In the genomic region with DNA sequence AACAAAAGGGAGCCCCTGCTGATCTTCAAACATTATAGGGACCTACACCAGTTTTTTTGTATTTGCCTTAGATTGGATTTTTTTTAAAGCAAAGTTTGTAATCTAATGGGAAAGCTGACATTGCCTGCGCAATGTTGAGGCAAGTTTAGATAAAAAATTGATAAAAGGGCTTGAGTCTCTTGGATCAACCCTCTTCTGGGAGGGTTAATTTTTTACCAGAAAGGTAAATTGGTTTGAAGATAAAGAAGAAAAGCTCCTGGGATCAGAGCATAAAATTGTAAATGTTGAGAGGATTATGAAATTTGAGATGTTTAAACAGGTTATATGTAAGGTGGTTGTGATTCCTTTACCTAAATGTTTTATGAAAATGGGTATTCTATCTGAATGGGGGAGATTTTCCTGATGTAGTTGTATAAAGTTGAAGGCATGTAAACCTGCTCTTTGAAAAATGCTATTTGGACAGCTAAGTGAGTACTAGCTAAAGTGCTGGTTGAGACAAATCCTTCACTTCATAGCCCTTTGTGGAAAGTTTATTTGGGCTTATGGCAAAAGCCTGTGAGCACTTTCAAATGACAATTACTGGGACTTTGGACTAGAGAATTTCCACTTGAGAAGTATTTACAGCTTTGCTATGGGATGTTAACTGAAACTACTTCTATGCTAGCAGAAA, we compare ENCODE assay signal across 19 cellular contexts. TPM values are rescaled to one million over a fixed set of nuclear protein-coding genes. Genes with fewer than 3 reads are reported as not detected.
DNase-seq lines count a peak whose midpoint lies in the region; ATAC-seq, FAIRE-seq and TF ChIP-seq lines count a peak whose summit lies in the region.
"Had no signal": no experiment of that assay in that cellular context is flagged by ENCODE, and none has a peak within 500 bp of the region (broad histone marks: within the 10 kb centered on the region; RNA-seq: fewer than 3 reads in every experiment).

No MANE protein-coding gene starts in this region.

- BruUV-seq in K562 (replicated peaks; lab: Mats Ljungman, UMichigan), result no TSS peak

- H4K20me1 ChIP-seq in K562 (replicated peaks; ENCODE audit: control insufficient read depth, insufficient read depth, low read length), result no peaks in the 10 kb centered on the region

- TF ChIP-seq EP300 in K562 (IDR thresholded peaks at IDR 0.05; ENCODE audit: low read length), result no peak

- DNase-seq in K562 (ENCODE audit: extremely low read depth in 1 of 4, low spot score in 3 of 4), result no peak
- no peak for DNase-seq in thyroid gland
- DNase-seq in Ammon's horn (ENCODE audit: low spot score), result no peak
- DNase-seq in T-helper 9 cell, result no peak
- no peak for DNase-seq in AML-193 (lab: John Stamatoyannopoulos, UW)
- no peak for DNase-seq in stimulated activated CD4-positive, alpha-beta T cell treated with anti-CD3 and anti-CD28 coated beads, Interleukin-2, amount 100 ng/mL, for 24 hours
- DNase-seq: COR-L47, DND-41, GDM1, GM23248, NCI-H1048, NCI-H1694, NCI-H446, NCI-H774 had no signal

- no peak overlapping the region for H3K4me2 ChIP-seq in K562 (ENCODE audit: insufficient read depth, low read length)

- no peak for FAIRE-seq in K562 (lab: Jason Lieb, UNC)
- FAIRE-seq: GM19239 had no signal

- CTCF ChIA-PET in K562 (lab: Yijun Ruan, JAX; ENCODE audit: low intra/inter-chr PET ratio), result no interaction called here

- H3K27me3 ChIP-seq in HUES48 (ENCODE audit: control insufficient read depth, insufficient read depth, low read length) (no peaks in the 10 kb centered on the region), K562 (ENCODE audit: control insufficient read depth in 2 of 2, insufficient read depth in 2 of 2, low read length in 2 of 2) (no peaks in the 10 kb centered on the region), liver (ENCODE audit: control insufficient read depth in 4 of 4, insufficient read depth in 4 of 4, low read length in 3 of 4) (no peaks in the 10 kb centered on the region), thyroid gland (no peaks in the 10 kb centered on the region)

- no peak for ATAC-seq in K562

- H3K27ac ChIP-seq in HUES48 (ENCODE audit: low read depth, low read length) (peak overlapping the region; percentile 40), K562 (ENCODE audit: extremely low read depth, low read depth, low read length) (no peak overlapping the region), liver (ENCODE audit: low read depth in 1 of 2, low read length in 2 of 2) (peak overlapping the region; percentile 64 to 72), thyroid gland (peak overlapping the region in 2 of 3 donors; percentile 10 to 24)
- H3K27ac ChIP-seq: C4-2B, GM23248 had no signal

- in situ Hi-C loops in K562 (cut with MboI), result no loop called here

- no peaks in the 10 kb centered on the region for H3K4me1 ChIP-seq in HUES48 (ENCODE audit: control insufficient read depth, insufficient read depth, low read length)
- H3K4me1 ChIP-seq in K562 (replicated peaks in 1 of 2; ENCODE audit: control insufficient read depth in 2 of 2, insufficient read depth in 2 of 2, low read length in 2 of 2), result no peaks in the 10 kb centered on the region
- H3K4me1 ChIP-seq in liver (ENCODE audit: control insufficient read depth in 4 of 4, insufficient read depth in 4 of 4, low read length in 3 of 4), result peaks cover 3 to 36% (median 18%) of the 10 kb centered on the region in 4 donors
- H3K4me1 ChIP-seq in thyroid gland, result peaks cover 5 to 7% of the 10 kb centered on the region in 2 donors

- intact Hi-C loops in K562 (cut with micrococcal nuclease) (no loop called here), thyroid gland (cut with DNase I) (no loop called here)

- peak overlapping the region; percentile 59 for H2AFZ ChIP-seq in K562 (ENCODE audit: low read depth, low read length)
- H2AFZ ChIP-seq: GM23248 had no signal

- H3K36me3 ChIP-seq in HUES48 (ENCODE audit: control insufficient read depth, insufficient read depth, low read length), result no peaks in the 10 kb centered on the region
- no peaks in the 10 kb centered on the region for H3K36me3 ChIP-seq in K562 (ENCODE audit: control insufficient read depth, insufficient read depth, low read length)
- H3K36me3 ChIP-seq in liver (ENCODE audit: control insufficient read depth in 4 of 4, insufficient read depth in 3 of 4, low read depth in 1 of 4, low read length in 3 of 4), result no peaks in the 10 kb centered on the region
- no peaks in the 10 kb centered on the region for H3K36me3 ChIP-seq in thyroid gland

- TF ChIP-seq CTCF in K562 (IDR thresholded peaks at IDR 0.05 in 2 of 3, conservative IDR thresholded peaks at IDR 0.05 in 1 of 3; ENCODE audit: insufficient read depth in 2 of 3, low read depth in 1 of 3, low read length in 3 of 3), result no peak
- no peak for TF ChIP-seq CTCF in liver (IDR thresholded peaks at IDR 0.05; ENCODE audit: low read depth, low read length, missing input control)
- no peak for TF ChIP-seq CTCF in thyroid gland (IDR thresholded peaks at IDR 0.05)

- H3K9me3 ChIP-seq in HUES48 (ENCODE audit: control insufficient read depth, insufficient read depth, low read length) (no peaks in the 10 kb centered on the region; the same call in 1 of the 2 replicates), K562 (replicated peaks; ENCODE audit: control insufficient read depth, insufficient read depth, low read depth, low read length) (no peaks in the 10 kb centered on the region; the same call in 1 of the 2 replicates), liver (ENCODE audit: control insufficient read depth in 4 of 4, low read length in 3 of 4) (no peaks in the 10 kb centered on the region), thyroid gland (no peaks in the 10 kb centered on the region)

- POLR2A ChIA-PET in K562 (lab: Yijun Ruan, JAX), result no interaction called here

- no peaks in the 10 kb centered on the region for H3K79me2 ChIP-seq in K562 (ENCODE audit: control insufficient read depth, insufficient read depth, low read length)

- H3K9ac ChIP-seq in HUES48 (ENCODE audit: low read depth, low read length), result no peak overlapping the region
- H3K9ac ChIP-seq in K562 (ENCODE audit: insufficient read depth in 1 of 2, low read depth in 2 of 2, low read length in 2 of 2), result no peak overlapping the region
- H3K9ac ChIP-seq in liver (ENCODE audit: low read depth in 1 of 2, low read length in 2 of 2), result peak overlapping the region in 1 of 2 donors; percentile 66
- H3K9ac ChIP-seq: GM23248 had no signal

- no peaks in the 10 kb centered on the region for H3K9me1 ChIP-seq in K562 (ENCODE audit: control insufficient read depth, insufficient read depth, low read length)

- TF ChIP-seq RAD21 in K562 (CRISPR knock-in tag; conservative IDR thresholded peaks at IDR 0.05 in 1 of 2, IDR thresholded peaks at IDR 0.05 in 1 of 2) (no peak), liver (IDR thresholded peaks at IDR 0.05) (peak; percentile 24 to 40)

- TF ChIP-seq POLR2A in K562 (conservative IDR thresholded peaks at IDR 0.05) (no peak), thyroid gland (IDR thresholded peaks at IDR 0.05) (no peak)

- H3K4me3 ChIP-seq in HUES48 (ENCODE audit: low read depth, low read length) (no peak overlapping the region), K562 (no peak overlapping the region), liver (ENCODE audit: low read depth in 1 of 3, low read length in 3 of 3) (peak overlapping the region in 2 of 3 donors; percentile 14 to 31), thyroid gland (replicated peaks in 1 of 3) (no peak overlapping the region)
- H3K4me3 ChIP-seq: GM23248 had no signal

- WGBS in K562 (ENCODE audit: insufficient coverage, low coverage, missing lambda C conversion rate), result 25% methylated on average over 1 of the region's 1 CpG
- WGBS in liver, result 27% methylated on average over 1 of the region's 1 CpG
- WGBS in thyroid gland, 2 donors, result 85 to 87% methylated on average over 1 of the region's 1 CpG

TF ChIP-seq in K562, 482 proteins besides CTCF, POLR2A, EP300 and RAD21 (continues in another document):
- no peak for TF ChIP-seq MTF1 (CRISPR knock-in tag; IDR thresholded peaks at IDR 0.05; ENCODE audit: borderline replicate concordance)

TF ChIP-seq in liver, 16 proteins besides CTCF, POLR2A, EP300 and RAD21:
- TF ChIP-seq YY1 (IDR thresholded peaks at IDR 0.05) (peak; percentile 58), GABPA (IDR thresholded peaks at IDR 0.05 in 1 of 2, conservative IDR thresholded peaks at IDR 0.05 in 1 of 2) (no peak), JUND (IDR thresholded peaks at IDR 0.05) (peak in 1 of 2 donors; percentile 48), HNF4A (conservative IDR thresholded peaks at IDR 0.05) (peak; percentile 48 to 56), FOXA2 (IDR thresholded peaks at IDR 0.05) (no peak), TAF1 (conservative IDR thresholded peaks at IDR 0.05) (no peak), SP1 (IDR thresholded peaks at IDR 0.05) (peak; percentile 42), RXRA (IDR thresholded peaks at IDR 0.05) (peak in 1 of 2 donors; percentile 42)

RNA-seq across cellular contexts. Expression of a gene that starts 56.1 kb away (rescaled TPM):
- not detected in 2 replicates for total RNA-seq in K562 (2011; cell fraction: chromatin; rRNA removed; ENCODE audit: low replicate concordance)
- total RNA-seq in K562 (2011; cell fraction: nucleolus; rRNA removed), result not detected in 2 replicates
- not detected in 2 replicates for total RNA-seq in K562 (2011; cell fraction: nucleoplasm; rRNA removed)
- total RNA-seq in K562 (2014; rRNA removed), result not detected in 2 replicates
- total RNA-seq in K562 (2014; rRNA removed; fragmentation: Illumina TruSeq; extraction: Trizol), result not detected in 2 replicates
- not detected in 2 replicates for total RNA-seq in K562 (2015; rRNA removed; fragmentation: Illumina TruSeq; extraction: Trizol)
- 0.16 and 0.18 TPM in 2 replicates for total RNA-seq in K562 (2021)
- polyA plus RNA-seq in K562 (2011; rRNA removed), result not detected in 2 replicates
- not detected in 2 replicates for polyA plus RNA-seq in K562 (2011; cell fraction: cytosol; rRNA removed)
- not detected in 2 replicates for polyA plus RNA-seq in K562 (2011; cell fraction: nucleus; rRNA removed)
- not detected in 2 replicates for polyA plus RNA-seq in K562 (2012)
- not detected in 2 replicates for polyA plus RNA-seq in K562 (2014; fragmentation: Illumina TruSeq; extraction: Trizol)
- not detected for polyA plus RNA-seq in K562 (2014; fragmentation: Nextera tagmentation; extraction: Ambion mirVana)
- polyA plus RNA-seq in K562 (2014; rRNA removed), result not detected in 2 replicates
- polyA minus RNA-seq in K562 (2011; rRNA and poly(A)+ RNA removed), result not detected in 2 replicates
- polyA minus RNA-seq in K562 (2011; cell fraction: cytosol; rRNA and poly(A)+ RNA removed), result not detected in 2 replicates
- polyA minus RNA-seq in K562 (2011; cell fraction: nucleus; rRNA and poly(A)+ RNA removed), result not detected in 2 replicates
- total RNA-seq in liver, result 100 to 1,000 TPM; 122 to 139 TPM
- polyA plus RNA-seq in liver, result 100 to 1,000 TPM in 1 of 2 donors, 10 to 100 TPM in 1; 15.3 to 108 TPM
- not detected for total RNA-seq in thyroid gland
- total RNA-seq: GM23248, HT1080 had no signal
- polyA plus RNA-seq: GM23248 had no signal

Comparison
In these comparisons a context has a peak if more than half of its experiments do, and no peak if none do; other contexts are left out.
1. H3K4me3 ChIP-seq: peak in liver (2 of 3); none in HUES48 (single experiment), K562 (single experiment) and thyroid gland (0 of 3).
2. RNA of a gene that starts 56.1 kb away (total RNA-seq): 122 to 139 TPM in liver; 0.16 to 0.18 TPM in K562 and not detected in thyroid gland; every median in the first group is over 100 times any median in the second.